ENCODE assay signal across 11 cellular contexts in the genomic region with DNA sequence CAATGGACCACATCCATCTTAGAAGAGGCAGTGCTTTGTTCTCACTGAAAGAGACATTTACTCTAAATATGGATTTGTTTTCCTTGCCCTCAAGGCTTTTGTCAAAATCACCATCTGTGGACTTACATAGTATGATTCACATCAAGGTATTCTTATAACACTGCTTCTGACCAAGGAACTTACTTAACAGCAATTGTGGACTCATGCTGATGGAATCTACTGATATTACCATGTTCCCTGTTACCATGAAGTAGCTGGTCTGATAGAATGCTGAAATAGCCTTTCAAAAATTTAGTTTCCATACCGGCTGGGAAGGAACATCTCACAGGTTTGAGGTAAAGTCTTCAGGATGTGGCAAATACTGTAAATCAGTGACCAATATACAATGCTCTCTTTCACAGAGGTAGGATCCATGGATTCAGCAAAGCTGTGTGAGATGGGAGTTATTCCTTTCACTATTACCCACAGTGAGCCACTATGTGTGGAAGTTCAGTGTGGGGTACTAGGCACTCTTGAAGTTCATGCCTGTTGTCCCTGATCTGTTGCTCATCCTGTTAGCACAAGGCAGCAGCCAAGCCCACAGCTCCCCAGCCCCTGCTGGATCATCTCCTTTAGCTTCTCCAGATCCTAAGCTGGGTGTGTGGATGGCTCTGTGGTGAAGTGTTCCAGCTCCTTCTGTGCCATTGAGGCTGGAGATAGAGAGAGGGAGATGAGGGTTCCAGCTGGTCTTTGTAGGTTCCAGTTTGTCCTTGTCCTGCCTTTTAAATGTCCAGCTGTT.
A peak's percentile ranks its signal among the peaks of the same experiment; 100 is the strongest.
DNase-seq lines count a peak whose midpoint lies in the region; TF ChIP-seq lines count a peak whose summit lies in the region.
"Had no signal": no experiment of that assay in that cellular context is flagged by ENCODE, and none has a peak within 500 bp of the region (broad histone marks: within the 10 kb centered on the region; RNA-seq: fewer than 3 reads in every experiment).

No MANE protein-coding gene starts in this region.

- TF ChIP-seq CTCF in choroid plexus epithelial cell (conservative IDR thresholded peaks at IDR 0.05; ENCODE audit: low read depth, low read length) (no peak), SK-N-SH (IDR thresholded peaks at IDR 0.05) (no peak)

- H3K9me3 ChIP-seq in SK-N-SH: no peaks in the 10 kb centered on the region
- H3K9me3 ChIP-seq: prostate gland had no signal

- H3K27me3 ChIP-seq in SK-N-SH (ENCODE audit: insufficient read depth): no peaks in the 10 kb centered on the region

- no peak for TF ChIP-seq EP300 in SK-N-SH (IDR thresholded peaks at IDR 0.05; ENCODE audit: borderline replicate concordance in 1 of 2, low read depth in 1 of 2, low read length in 1 of 2)

- H3K4me1 ChIP-seq in SK-N-SH (ENCODE audit: control insufficient read depth in 1 of 2, insufficient read depth in 2 of 2, low read depth in 1 of 2, low read length in 1 of 2): no peaks in the 10 kb centered on the region
- H3K4me1 ChIP-seq: prostate gland had no signal

- no peaks in the 10 kb centered on the region for H3K9me2 ChIP-seq in SK-N-SH

- no peaks in the 10 kb centered on the region for H3K36me3 ChIP-seq in SK-N-SH (replicated peaks in 1 of 2; ENCODE audit: control insufficient read depth in 1 of 2, insufficient read depth in 2 of 2, low read length in 1 of 2)
- H3K36me3 ChIP-seq: prostate gland had no signal

- peak; percentile 55 for DNase-seq in Daoy (ENCODE audit: low read depth)
- DNase-seq in NCI-H69 (lab: John Stamatoyannopoulos, UW): peak; percentile 15
- DNase-seq in choroid plexus epithelial cell (ENCODE audit: low read depth): peak; percentile 84
- peak; percentile 89 for DNase-seq in non-pigmented ciliary epithelial cell (ENCODE audit: low read depth)
- no peak for DNase-seq in SK-N-SH
- no peak for DNase-seq in DMS 273 (lab: John Stamatoyannopoulos, UW; ENCODE audit: unreplicated experiment)
- no peak for DNase-seq in DMS53 treated with DMSO at 0.1 percent for 48 hours (lab: John Stamatoyannopoulos, UW; ENCODE audit: unreplicated experiment)
- no peak for DNase-seq in activated T-cell treated with anti-CD3 and anti-CD28 coated beads for 4 hours
- DNase-seq: NCI-H2081 treated with DMSO at 0.1 percent for 48 hours; stimulated activated CD4-positive, alpha-beta T cell treated with anti-CD3 and anti-CD28 coated beads, Interleukin-2, amount 100 ng/mL, for 24 hours had no signal

- no peak overlapping the region for H3K27ac ChIP-seq in SK-N-SH (ENCODE audit: low read depth in 2 of 2, low read length in 1 of 2)
- H3K27ac ChIP-seq: prostate gland had no signal

- WGBS in SK-N-SH (ENCODE audit: low lambda C conversion rate): 0% methylated on average over 1 of the region's 1 CpG

- no peak overlapping the region for H3K4me2 ChIP-seq in SK-N-SH

- CTCF ChIA-PET in SK-N-SH (lab: Yijun Ruan, JAX): no interaction called here

- POLR2A ChIA-PET in SK-N-SH (lab: Yijun Ruan, JAX): no interaction called here

- H4K20me1 ChIP-seq in SK-N-SH (ENCODE audit: insufficient read depth): no peaks in the 10 kb centered on the region

- no peaks in the 10 kb centered on the region for H3K79me2 ChIP-seq in SK-N-SH (ENCODE audit: insufficient read depth)

- no peak overlapping the region for H2AFZ ChIP-seq in SK-N-SH (ENCODE audit: low read depth)

- no peak for TF ChIP-seq RAD21 in SK-N-SH (IDR thresholded peaks at IDR 0.05; ENCODE audit: low read length)

- H3K4me3 ChIP-seq in choroid plexus epithelial cell (ENCODE audit: low read depth, low read length) (no peak overlapping the region), SK-N-SH (ENCODE audit: low read depth in 2 of 2, low read length in 1 of 2) (no peak overlapping the region)
- H3K4me3 ChIP-seq: prostate gland had no signal

- H3K9ac ChIP-seq in SK-N-SH: no peak overlapping the region

- no peaks in the 10 kb centered on the region for H3F3A ChIP-seq in SK-N-SH (replicated peaks; ENCODE audit: insufficient read depth)

TF ChIP-seq in SK-N-SH, 30 proteins besides CTCF, POLR2A, EP300 and RAD21:
- TF ChIP-seq POLR2AphosphoS5 (IDR thresholded peaks at IDR 0.05; ENCODE audit: low read depth, low read length): no peak
- no peak for TF ChIP-seq MEF2A (IDR thresholded peaks at IDR 0.05; ENCODE audit: borderline replicate concordance, low read depth)
- no peak for TF ChIP-seq ELF1 (IDR thresholded peaks at IDR 0.05)
- TF ChIP-seq, protein P1, sequence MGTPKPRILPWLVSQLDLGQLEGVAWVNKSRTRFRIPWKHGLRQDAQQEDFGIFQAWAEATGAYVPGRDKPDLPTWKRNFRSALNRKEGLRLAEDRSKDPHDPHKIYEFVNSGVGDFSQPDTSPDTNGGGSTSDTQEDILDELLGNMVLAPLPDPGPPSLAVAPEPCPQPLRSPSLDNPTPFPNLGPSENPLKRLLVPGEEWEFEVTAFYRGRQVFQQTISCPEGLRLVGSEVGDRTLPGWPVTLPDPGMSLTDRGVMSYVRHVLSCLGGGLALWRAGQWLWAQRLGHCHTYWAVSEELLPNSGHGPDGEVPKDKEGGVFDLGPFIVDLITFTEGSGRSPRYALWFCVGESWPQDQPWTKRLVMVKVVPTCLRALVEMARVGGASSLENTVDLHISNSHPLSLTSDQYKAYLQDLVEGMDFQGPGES (IDR thresholded peaks at IDR 0.05; ENCODE audit: low read depth, low read length): no peak
- no peak for TF ChIP-seq ZBTB33 (IDR thresholded peaks at IDR 0.05; ENCODE audit: borderline replicate concordance, low read depth)
- TF ChIP-seq RCOR1 (IDR thresholded peaks at IDR 0.05; ENCODE audit: low read length): no peak
TF ChIP-seq in SK-N-SH: peak in this region for 0.

Comparison
In these comparisons a context has a peak if more than half of its experiments do, and no peak if none do; other contexts are left out.
1. DNase-seq: peak in Daoy (single experiment), NCI-H69 (single experiment), choroid plexus epithelial cell (single experiment) and non-pigmented ciliary epithelial cell (single experiment); none in SK-N-SH (single experiment), DMS 273 (single experiment), DMS53 treated with DMSO at 0.1 percent for 48 hours (single experiment) and activated T-cell treated with anti-CD3 and anti-CD28 coated beads for 4 hours (single experiment).